24 cellular contexts compared by ENCODE assay signal in genomic region chr6:120489941-120490340, GRCh38.
"Had no signal": no experiment of that assay in that cellular context is flagged by ENCODE, and none has a peak within 500 bp of the region (broad histone marks: within the 10 kb centered on the region; RNA-seq: fewer than 3 reads in every experiment).

No MANE protein-coding gene starts in this region.

- ATAC-seq: mucosa of descending colon; naive thymus-derived CD4-positive, alpha-beta T cell; natural killer cell treated with Interleukin-12 subunit alpha and Interleukin-12 subunit beta and Interleukin-15 and Interleukin-18, amount 100 ng/mL, for 72 hours; right lobe of liver; stimulated activated memory B cell treated with anti-CD40 and anti-IgM and Interleukin-4, amounts not matched to agents 10 μg/mL and 1 μg/mL and 100 μg/mL, for 72 hours; stimulated activated naive CD8-positive, alpha-beta T cell treated with anti-CD3 and anti-CD28 coated beads, Interleukin-15, amount 100 ng/mL, for 72 hours; upper lobe of right lung had no signal

- H3K79me2 ChIP-seq: hepatocyte had no signal

- H3K4me1 ChIP-seq: left ventricle myocardium inferior, right atrium auricular region, right lobe of liver, testis, thyroid gland, transverse colon, upper lobe of right lung had no signal

- H3K4me2 ChIP-seq: hepatocyte, smooth muscle cell had no signal

- H3K4me3 Mint-ChIP-seq: naive thymus-derived CD4-positive, alpha-beta T cell; natural killer cell treated with Interleukin-12 subunit alpha and Interleukin-12 subunit beta and Interleukin-15 and Interleukin-18, amount 100 ng/mL, for 72 hours; stimulated activated memory B cell treated with anti-CD40 and anti-IgM and Interleukin-4, amounts not matched to agents 10 μg/mL and 1 μg/mL and 100 μg/mL, for 72 hours; stimulated activated naive CD8-positive, alpha-beta T cell treated with anti-CD3 and anti-CD28 coated beads, Interleukin-15, amount 100 ng/mL, for 72 hours had no signal

- H3K27me3 Mint-ChIP-seq: naive thymus-derived CD4-positive, alpha-beta T cell; natural killer cell treated with Interleukin-12 subunit alpha and Interleukin-12 subunit beta and Interleukin-15 and Interleukin-18, amount 100 ng/mL, for 72 hours; progenitor cell of endocrine pancreas; stimulated activated memory B cell treated with anti-CD40 and anti-IgM and Interleukin-4, amounts not matched to agents 10 μg/mL and 1 μg/mL and 100 μg/mL, for 72 hours; stimulated activated naive CD8-positive, alpha-beta T cell treated with anti-CD3 and anti-CD28 coated beads, Interleukin-15, amount 100 ng/mL, for 72 hours had no signal

- H3K27ac ChIP-seq: hepatocyte, left ventricle myocardium inferior, ovary, right atrium auricular region, right lobe of liver, testis, thyroid gland, transverse colon, upper lobe of right lung had no signal

- H3K4me1 Mint-ChIP-seq: naive thymus-derived CD4-positive, alpha-beta T cell; stimulated activated memory B cell treated with anti-CD40 and anti-IgM and Interleukin-4, amounts not matched to agents 10 μg/mL and 1 μg/mL and 100 μg/mL, for 72 hours; stimulated activated naive CD8-positive, alpha-beta T cell treated with anti-CD3 and anti-CD28 coated beads, Interleukin-15, amount 100 ng/mL, for 72 hours had no signal

- H3K36me3 Mint-ChIP-seq: naive thymus-derived CD4-positive, alpha-beta T cell; natural killer cell treated with Interleukin-12 subunit alpha and Interleukin-12 subunit beta and Interleukin-15 and Interleukin-18, amount 100 ng/mL, for 72 hours; stimulated activated memory B cell treated with anti-CD40 and anti-IgM and Interleukin-4, amounts not matched to agents 10 μg/mL and 1 μg/mL and 100 μg/mL, for 72 hours had no signal

- H3K36me3 ChIP-seq: left ventricle myocardium inferior, ovary, right atrium auricular region, right lobe of liver, thyroid gland, transverse colon, upper lobe of right lung had no signal

- H3K9me3 Mint-ChIP-seq: stimulated activated memory B cell treated with anti-CD40 and anti-IgM and Interleukin-4, amounts not matched to agents 10 μg/mL and 1 μg/mL and 100 μg/mL, for 72 hours; stimulated activated naive CD8-positive, alpha-beta T cell treated with anti-CD3 and anti-CD28 coated beads, Interleukin-15, amount 100 ng/mL, for 72 hours had no signal

- H2AFZ ChIP-seq: hepatocyte had no signal

- H3K9me3 ChIP-seq: left ventricle myocardium inferior, mucosa of descending colon, ovary, right atrium auricular region, right lobe of liver, testis, thyroid gland, transverse colon, upper lobe of right lung had no signal

- H3K27me3 ChIP-seq: hepatocyte, ovary, right atrium auricular region, right lobe of liver, testis, thyroid gland, transverse colon, upper lobe of right lung had no signal

- H3K4me3 ChIP-seq: hepatocyte, left ventricle myocardium inferior, lung, mucosa of descending colon, ovary, right atrium auricular region, right lobe of liver, smooth muscle cell, testis, thyroid gland, transverse colon, upper lobe of right lung had no signal

- DNase-seq: islet precursor cell; left ventricle myocardium inferior; midbrain; mucosa of descending colon; naive thymus-derived CD4-positive, alpha-beta T cell; ovary; right lobe of liver; stimulated activated CD4-positive, alpha-beta T cell treated with anti-CD3 and anti-CD28 coated beads, Interleukin-1b, Interleukin-23, amount 100 ng/mL, for 48 hours; stimulated activated CD4-positive, alpha-beta T cell treated with anti-CD3 and anti-CD28 coated beads, Interleukin-2, amount 100 ng/mL, for 48 hours; stimulated activated CD4-positive, alpha-beta T cell treated with anti-CD3 and anti-CD28 coated beads, Interleukin-4, amount 100 ng/mL, for 4 hours; stimulated activated CD8-positive, alpha-beta memory T cell treated with anti-CD3 and anti-CD28 coated beads, Interleukin-4, amount 100 ng/mL, for 48 hours; stimulated activated naive CD4-positive, alpha-beta T cell treated with Interleukin-2 at 50 U/mL for 16 hours; stimulated activated naive CD8-positive, alpha-beta T cell treated with anti-CD3 and anti-CD28 coated beads, Interleukin-15, amount 100 ng/mL, for 72 hours; testis; thyroid gland; transverse colon; upper lobe of right lung had no signal

- H3K27ac Mint-ChIP-seq: naive thymus-derived CD4-positive, alpha-beta T cell; natural killer cell treated with Interleukin-12 subunit alpha and Interleukin-12 subunit beta and Interleukin-15 and Interleukin-18, amount 100 ng/mL, for 72 hours; progenitor cell of endocrine pancreas; stimulated activated memory B cell treated with anti-CD40 and anti-IgM and Interleukin-4, amounts not matched to agents 10 μg/mL and 1 μg/mL and 100 μg/mL, for 72 hours; stimulated activated naive CD8-positive, alpha-beta T cell treated with anti-CD3 and anti-CD28 coated beads, Interleukin-15, amount 100 ng/mL, for 72 hours had no signal
